In genomic region chr20:49541733-49542513, GRCh38 we compare ENCODE assay signal across 1 cellular context.
TF ChIP-seq lines count a peak whose summit lies in the region.

No MANE protein-coding gene starts in this region.

TF ChIP-seq in K562, 482 proteins besides CTCF, POLR2A, EP300 and RAD21 (continued from another document and continues in another):
- TF ChIP-seq ZBTB40 (IDR thresholded peaks at IDR 0.05) (no peak), ZBTB40 (CRISPR knock-in tag; IDR thresholded peaks at IDR 0.05) (no peak), ZFP30 (CRISPR knock-in tag; IDR thresholded peaks at IDR 0.05; ENCODE audit: borderline replicate concordance) (no peak), ZNF436 (CRISPR knock-in tag; IDR thresholded peaks at IDR 0.05) (no peak), RREB1 (CRISPR knock-in tag; IDR thresholded peaks at IDR 0.05) (no peak), FOXJ2 (tag; IDR thresholded peaks at IDR 0.05) (no peak), GTF2A2 (tag; IDR thresholded peaks at IDR 0.05) (no peak), ZNF518B (CRISPR knock-in tag; IDR thresholded peaks at IDR 0.05) (no peak), OTX1 (CRISPR knock-in tag; IDR thresholded peaks at IDR 0.05) (no peak), EP400 (IDR thresholded peaks at IDR 0.05) (no peak), CEBPG (CRISPR knock-in tag; IDR thresholded peaks at IDR 0.05) (no peak), CEBPG (tag; conservative IDR thresholded peaks at IDR 0.05 in 1 of 2, IDR thresholded peaks at IDR 0.05 in 1 of 2) (no peak), DACH1 (IDR thresholded peaks at IDR 0.05; ENCODE audit: partially characterized antibody) (no peak), E2F4 (CRISPR knock-in tag; IDR thresholded peaks at IDR 0.05; ENCODE audit: low read depth) (no peak), PHF20 (IDR thresholded peaks at IDR 0.05; ENCODE audit: partially characterized antibody) (no peak), ZNF57 (CRISPR knock-in tag; IDR thresholded peaks at IDR 0.05) (no peak), XRCC3 (IDR thresholded peaks at IDR 0.05) (no peak), PCBP1 (IDR thresholded peaks at IDR 0.05; ENCODE audit: low read depth, low read length, poor library complexity, severe bottlenecking) (no peak), ZNF134 (CRISPR knock-in tag; conservative IDR thresholded peaks at IDR 0.05) (no peak), ZNF184 (CRISPR knock-in tag; IDR thresholded peaks at IDR 0.05) (no peak), ZNF23 (CRISPR knock-in tag; IDR thresholded peaks at IDR 0.05) (no peak), MLX (CRISPR knock-in tag; conservative IDR thresholded peaks at IDR 0.05) (no peak), GABPB1 (CRISPR knock-in tag; IDR thresholded peaks at IDR 0.05) (0 out of 2 replicates have a peak, but pooled peaks have one; percentile 31), HCFC1 (IDR thresholded peaks at IDR 0.05; ENCODE audit: low read depth, low read length) (no peak)
- TF ChIP-seq, protein P1, sequence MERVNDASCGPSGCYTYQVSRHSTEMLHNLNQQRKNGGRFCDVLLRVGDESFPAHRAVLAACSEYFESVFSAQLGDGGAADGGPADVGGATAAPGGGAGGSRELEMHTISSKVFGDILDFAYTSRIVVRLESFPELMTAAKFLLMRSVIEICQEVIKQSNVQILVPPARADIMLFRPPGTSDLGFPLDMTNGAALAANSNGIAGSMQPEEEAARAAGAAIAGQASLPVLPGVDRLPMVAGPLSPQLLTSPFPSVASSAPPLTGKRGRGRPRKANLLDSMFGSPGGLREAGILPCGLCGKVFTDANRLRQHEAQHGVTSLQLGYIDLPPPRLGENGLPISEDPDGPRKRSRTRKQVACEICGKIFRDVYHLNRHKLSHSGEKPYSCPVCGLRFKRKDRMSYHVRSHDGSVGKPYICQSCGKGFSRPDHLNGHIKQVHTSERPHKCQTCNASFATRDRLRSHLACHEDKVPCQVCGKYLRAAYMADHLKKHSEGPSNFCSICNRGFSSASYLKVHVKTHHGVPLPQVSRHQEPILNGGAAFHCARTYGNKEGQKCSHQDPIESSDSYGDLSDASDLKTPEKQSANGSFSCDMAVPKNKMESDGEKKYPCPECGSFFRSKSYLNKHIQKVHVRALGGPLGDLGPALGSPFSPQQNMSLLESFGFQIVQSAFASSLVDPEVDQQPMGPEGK (CRISPR knock-in tag; IDR thresholded peaks at IDR 0.05; ENCODE audit: borderline replicate concordance), result no peak
- TF ChIP-seq, protein P2, sequence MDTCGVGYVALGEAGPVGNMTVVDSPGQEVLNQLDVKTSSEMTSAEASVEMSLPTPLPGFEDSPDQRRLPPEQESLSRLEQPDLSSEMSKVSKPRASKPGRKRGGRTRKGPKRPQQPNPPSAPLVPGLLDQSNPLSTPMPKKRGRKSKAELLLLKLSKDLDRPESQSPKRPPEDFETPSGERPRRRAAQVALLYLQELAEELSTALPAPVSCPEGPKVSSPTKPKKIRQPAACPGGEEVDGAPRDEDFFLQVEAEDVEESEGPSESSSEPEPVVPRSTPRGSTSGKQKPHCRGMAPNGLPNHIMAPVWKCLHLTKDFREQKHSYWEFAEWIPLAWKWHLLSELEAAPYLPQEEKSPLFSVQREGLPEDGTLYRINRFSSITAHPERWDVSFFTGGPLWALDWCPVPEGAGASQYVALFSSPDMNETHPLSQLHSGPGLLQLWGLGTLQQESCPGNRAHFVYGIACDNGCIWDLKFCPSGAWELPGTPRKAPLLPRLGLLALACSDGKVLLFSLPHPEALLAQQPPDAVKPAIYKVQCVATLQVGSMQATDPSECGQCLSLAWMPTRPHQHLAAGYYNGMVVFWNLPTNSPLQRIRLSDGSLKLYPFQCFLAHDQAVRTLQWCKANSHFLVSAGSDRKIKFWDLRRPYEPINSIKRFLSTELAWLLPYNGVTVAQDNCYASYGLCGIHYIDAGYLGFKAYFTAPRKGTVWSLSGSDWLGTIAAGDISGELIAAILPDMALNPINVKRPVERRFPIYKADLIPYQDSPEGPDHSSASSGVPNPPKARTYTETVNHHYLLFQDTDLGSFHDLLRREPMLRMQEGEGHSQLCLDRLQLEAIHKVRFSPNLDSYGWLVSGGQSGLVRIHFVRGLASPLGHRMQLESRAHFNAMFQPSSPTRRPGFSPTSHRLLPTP (IDR thresholded peaks at IDR 0.05; ENCODE audit: borderline replicate concordance, extremely low read depth, insufficient read length), result no peak
- TF ChIP-seq, protein P3, sequence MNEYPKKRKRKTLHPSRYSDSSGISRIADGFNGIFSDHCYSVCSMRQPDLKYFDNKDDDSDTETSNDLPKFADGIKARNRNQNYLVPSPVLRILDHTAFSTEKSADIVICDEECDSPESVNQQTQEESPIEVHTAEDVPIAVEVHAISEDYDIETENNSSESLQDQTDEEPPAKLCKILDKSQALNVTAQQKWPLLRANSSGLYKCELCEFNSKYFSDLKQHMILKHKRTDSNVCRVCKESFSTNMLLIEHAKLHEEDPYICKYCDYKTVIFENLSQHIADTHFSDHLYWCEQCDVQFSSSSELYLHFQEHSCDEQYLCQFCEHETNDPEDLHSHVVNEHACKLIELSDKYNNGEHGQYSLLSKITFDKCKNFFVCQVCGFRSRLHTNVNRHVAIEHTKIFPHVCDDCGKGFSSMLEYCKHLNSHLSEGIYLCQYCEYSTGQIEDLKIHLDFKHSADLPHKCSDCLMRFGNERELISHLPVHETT (CRISPR knock-in tag; conservative IDR thresholded peaks at IDR 0.05 in 1 of 2, IDR thresholded peaks at IDR 0.05 in 1 of 2), result no peak
